ENCODE assay signal across 9 cellular contexts in genomic region chr16:4415538-4416199, GRCh38. TPM values are rescaled to one million over a fixed set of nuclear protein-coding genes. Genes with fewer than 3 reads are reported as not detected.
A peak's percentile ranks its signal among the peaks of the same experiment; 100 is the strongest.
DNase-seq lines count a peak whose midpoint lies in the region; ATAC-seq, FAIRE-seq and TF ChIP-seq lines count a peak whose summit lies in the region.
"Had no signal": no experiment of that assay in that cellular context is flagged by ENCODE, and none has a peak within 500 bp of the region (broad histone marks: within the 10 kb centered on the region; RNA-seq: fewer than 3 reads in every experiment).

No MANE protein-coding gene starts in this region.

- DNase-seq in HT-29 (ENCODE audit: low spot score) (peak; percentile 44), WERI-Rb-1 (peak; percentile 25), mammary epithelial cell (no peak), keratinocyte (ENCODE audit: low read depth, low spot score) (no peak), SHP77 treated with DMSO at 0.1 percent for 48 hours (lab: John Stamatoyannopoulos, UW) (no peak)
- peak in 2 of 3 donors; percentile 38 to 50 for DNase-seq in stimulated activated CD4-positive, alpha-beta T cell treated with anti-CD3 and anti-CD28 coated beads, Interleukin-12 subunit alpha, Interleukin-12 subunit beta, amount 100 ng/mL, for 48 hours (ENCODE audit: low read depth in 2 of 3, low spot score in 1 of 3)

- WGBS in mammary epithelial cell (ENCODE audit: low coverage, missing lambda C conversion rate): 31% methylated on average over 16 of the region's 44 CpGs

- no peak for FAIRE-seq in keratinocyte (lab: Jason Lieb, UNC)
- FAIRE-seq: islet of Langerhans had no signal

- peak overlapping the region; percentile 69 for H3K9ac ChIP-seq in mammary epithelial cell (ENCODE audit: insufficient read depth, low read length)
- peak overlapping the region; percentile 80 for H3K9ac ChIP-seq in keratinocyte (ENCODE audit: control insufficient read depth, extremely low read depth, insufficient read depth, low read length)

- dilution Hi-C loops in mammary epithelial cell (cut with HindIII; ENCODE audit: low sequenced_read_pairs) (no loop called here), keratinocyte (cut with MboI; ENCODE audit: extremely low pct_ligation_motif_present, low sequenced_read_pairs) (no loop called here)

- H2AFZ ChIP-seq in mammary epithelial cell (ENCODE audit: low read depth, low read length) (peak overlapping the region; percentile 82), keratinocyte (ENCODE audit: control insufficient read depth, low read length) (peak overlapping the region; percentile 68)

- peaks cover 12% of the 10 kb centered on the region for H3K4me1 ChIP-seq in mammary epithelial cell (ENCODE audit: insufficient read depth, low read length)
- peaks cover 8% of the 10 kb centered on the region for H3K4me1 ChIP-seq in keratinocyte (ENCODE audit: control insufficient read depth, extremely low read depth, insufficient read depth, low read length)

- H3K9me3 ChIP-seq in WERI-Rb-1 (ENCODE audit: severe bottlenecking) (no peaks in the 10 kb centered on the region), mammary epithelial cell (replicated peaks; ENCODE audit: insufficient read depth, low read length) (no peaks in the 10 kb centered on the region), keratinocyte (ENCODE audit: control insufficient read depth, low read depth, low read length) (no peaks in the 10 kb centered on the region)

- no peaks in the 10 kb centered on the region for H3K27me3 ChIP-seq in WERI-Rb-1 (ENCODE audit: insufficient read depth, low read depth, severe bottlenecking)
- H3K27me3 ChIP-seq in mammary epithelial cell (ENCODE audit: insufficient read depth, low read length): no peaks in the 10 kb centered on the region
- H3K27me3 ChIP-seq in keratinocyte (ENCODE audit: control insufficient read depth, extremely low read depth, insufficient read depth, low read length): no peaks in the 10 kb centered on the region

- H3K36me3 ChIP-seq in WERI-Rb-1 (peaks cover 2% of the 10 kb centered on the region), mammary epithelial cell (ENCODE audit: insufficient read depth, low read length) (no peaks in the 10 kb centered on the region), keratinocyte (ENCODE audit: control insufficient read depth in 2 of 2, extremely low read depth in 1 of 2, insufficient read depth in 2 of 2, low read length in 2 of 2) (peaks cover 5 to 11% of the 10 kb centered on the region in 2 experiments)

- TF ChIP-seq CTCF in WERI-Rb-1 (IDR thresholded peaks at IDR 0.05; ENCODE audit: low read depth, low read length): no peak
- TF ChIP-seq CTCF in mammary epithelial cell (conservative IDR thresholded peaks at IDR 0.05 in 1 of 2, IDR thresholded peaks at IDR 0.05 in 1 of 2; ENCODE audit: extremely low read depth in 1 of 2, insufficient read depth in 1 of 2, low read depth in 1 of 2, low read length in 2 of 2): no peak
- no peak for TF ChIP-seq CTCF in keratinocyte (optimal IDR thresholded peaks at IDR 0.05 in 1 of 3, IDR thresholded peaks at IDR 0.05 in 1 of 3, conservative IDR thresholded peaks at IDR 0.05 in 1 of 3; ENCODE audit: extremely low read depth in 1 of 3, insufficient read depth in 2 of 3, low read length in 3 of 3)

- in situ Hi-C loops in mammary epithelial cell (cut with MboI; ENCODE audit: low sequenced_read_pairs in 2 of 2): loop anchor here in 1 of 2 donors (25.0 kb wide), 1 partner anchor 153 kb away; the partner anchor contains the start of gene TFAP4

- peaks cover 46% of the 10 kb centered on the region for H3K79me2 ChIP-seq in mammary epithelial cell (ENCODE audit: insufficient read depth, low read length)
- peaks cover 30% of the 10 kb centered on the region for H3K79me2 ChIP-seq in keratinocyte (ENCODE audit: control insufficient read depth, insufficient read depth, low read length)

- H3K9me1 ChIP-seq in keratinocyte (ENCODE audit: control insufficient read depth, extremely low read depth, insufficient read depth, low read length): no peaks in the 10 kb centered on the region

- CTCF ChIA-PET in mammary epithelial cell (lab: Charles Lee; ENCODE audit: low non-redundant PET): interaction anchor here (0.7 kb wide), 1 partner anchor 540 kb away, joined by 4 read pairs; no protein-coding TSS in a partner anchor

- H3K4me2 ChIP-seq in mammary epithelial cell (ENCODE audit: insufficient read depth, low read depth, low read length) (peak overlapping the region; percentile 91), keratinocyte (ENCODE audit: control insufficient read depth, extremely low read depth, insufficient read depth, low read depth, low read length) (peak overlapping the region; percentile 93)

- intact Hi-C loops in mammary epithelial cell (cut with micrococcal nuclease): loop anchor here (2.0 to 5.0 kb wide), 2 partner anchors 143 to 201 kb away; partner anchors contain the start of gene TFAP4

- H4K20me1 ChIP-seq in mammary epithelial cell (ENCODE audit: insufficient read depth, low read length) (no peaks in the 10 kb centered on the region), keratinocyte (ENCODE audit: control insufficient read depth, extremely low read depth, insufficient read depth, low read length) (peaks cover 3% of the 10 kb centered on the region)

- H3K27ac ChIP-seq in WERI-Rb-1 (peak overlapping the region; percentile 48; the same call in 1 of the 2 replicates), mammary epithelial cell (ENCODE audit: insufficient read depth, low read depth, low read length) (peak overlapping the region; percentile 49), keratinocyte (ENCODE audit: control insufficient read depth, insufficient read depth, low read length) (peak overlapping the region; percentile 64)

- peak overlapping the region; percentile 83 for H3K4me3 ChIP-seq in WERI-Rb-1 (ENCODE audit: low read depth, low read length)
- H3K4me3 ChIP-seq in mammary epithelial cell (replicated peaks in 1 of 3; ENCODE audit: insufficient read depth in 1 of 3, low read depth in 2 of 3, low read length in 3 of 3): peak overlapping the region; percentile 79 to 83 (median 80)
- H3K4me3 ChIP-seq in keratinocyte (ENCODE audit: control insufficient read depth in 2 of 3, extremely low read depth in 1 of 3, insufficient read depth in 2 of 3, low read depth in 1 of 3, low read length in 3 of 3): peak overlapping the region; percentile 71 to 91 (median 82)

- BruUV-seq in mammary epithelial cell (replicated peaks; lab: Mats Ljungman, UMichigan): no TSS peak

- ATAC-seq in GM18498 (IDR thresholded peaks at IDR 0.05; ENCODE audit: unreplicated experiment): peak; percentile 15
- ATAC-seq in GM21390 (IDR thresholded peaks at IDR 0.05; ENCODE audit: unreplicated experiment): no peak

RNA-seq across cellular contexts. Expression of gene CORO7, which starts 0.7 kb away (rescaled TPM):
- 36.8 and 48.6 TPM in 2 replicates for total RNA-seq in HT-29 (2014; rRNA removed; shearing (Covaris generic))
- total RNA-seq in mammary epithelial cell: 10 to 100 TPM; 10.7 to 26.0 TPM
- 8.8 TPM for polyA plus RNA-seq in mammary epithelial cell
- 36.2 TPM for polyA minus RNA-seq in mammary epithelial cell
- 8.4 to 12.5 TPM (median 12.2 TPM) in 3 replicates for polyA plus RNA-seq in keratinocyte
- 17.6 TPM for polyA plus RNA-seq in keratinocyte (2011; ENCODE audit: low read depth)
- 5.3 and 7.6 TPM in 2 replicates for polyA plus RNA-seq in keratinocyte (2011; cell fraction: cytosol; rRNA removed)
- 46.0 and 55.4 TPM in 2 replicates for polyA plus RNA-seq in keratinocyte (2011; cell fraction: nucleus; rRNA removed)
- polyA plus RNA-seq in keratinocyte (2012; ENCODE audit: low replicate concordance): 10.8 and 15.6 TPM in 2 replicates
- 10.3 to 53.1 TPM (median 11.7 TPM) in 3 replicates for polyA minus RNA-seq in keratinocyte
- polyA minus RNA-seq in keratinocyte (2011; cell fraction: cytosol; rRNA and poly(A)+ RNA removed): 27.4 TPM
- polyA minus RNA-seq in keratinocyte (2011; cell fraction: nucleus; rRNA and poly(A)+ RNA removed): 25.3 and 30.5 TPM in 2 replicates

RNA-seq across cellular contexts. Expression of gene DNAJA3, which starts 10.0 kb away (rescaled TPM):
- 82.4 and 86.9 TPM in 2 replicates for total RNA-seq in HT-29 (2014; rRNA removed; shearing (Covaris generic))
- total RNA-seq in mammary epithelial cell: 10 to 100 TPM; 52.7 to 70.4 TPM
- polyA plus RNA-seq in mammary epithelial cell (55.6 TPM), keratinocyte (43.5 to 54.6 TPM (median 48.4 TPM) in 3 replicates)
- polyA minus RNA-seq in mammary epithelial cell (76.3 TPM), keratinocyte (26.4 to 38.6 TPM (median 28.6 TPM) in 3 replicates)
- polyA plus RNA-seq in keratinocyte (2011; ENCODE audit: low read depth): 32.9 TPM
- 39.3 and 41.1 TPM in 2 replicates for polyA plus RNA-seq in keratinocyte (2011; cell fraction: cytosol; rRNA removed)
- polyA plus RNA-seq in keratinocyte (2011; cell fraction: nucleus; rRNA removed): 75.6 and 78.0 TPM in 2 replicates
- polyA plus RNA-seq in keratinocyte (2012; ENCODE audit: low replicate concordance): 39.8 and 45.5 TPM in 2 replicates
- polyA minus RNA-seq in keratinocyte (2011; cell fraction: cytosol; rRNA and poly(A)+ RNA removed): 37.4 TPM
- 25.9 and 31.3 TPM in 2 replicates for polyA minus RNA-seq in keratinocyte (2011; cell fraction: nucleus; rRNA and poly(A)+ RNA removed)

RNA-seq across cellular contexts. Expression of gene VASN, which starts 44.0 kb away (rescaled TPM):
- total RNA-seq in HT-29 (2014; rRNA removed; shearing (Covaris generic)): 1.8 and 2.2 TPM in 2 replicates
- 10 to 100 TPM in 1 of 2 donors, 1 to 10 TPM in 1; 5.0 to 25.5 TPM for total RNA-seq in mammary epithelial cell
- polyA plus RNA-seq in mammary epithelial cell: 1.9 TPM
- 0.67 TPM for polyA minus RNA-seq in mammary epithelial cell
- polyA plus RNA-seq in keratinocyte: 0.37 to 1.1 TPM (median 0.46 TPM) in 3 replicates
- polyA plus RNA-seq in keratinocyte (2011; ENCODE audit: low read depth): 4.4 TPM
- 0.29 and 0.88 TPM in 2 replicates for polyA plus RNA-seq in keratinocyte (2011; cell fraction: cytosol; rRNA removed)
- 2.5 and 3.9 TPM in 2 replicates for polyA plus RNA-seq in keratinocyte (2011; cell fraction: nucleus; rRNA removed)
- polyA plus RNA-seq in keratinocyte (2012; ENCODE audit: low replicate concordance): 0.71 and 6.3 TPM in 2 replicates
- polyA minus RNA-seq in keratinocyte: 0.59 to 0.99 TPM (median 0.80 TPM) in 3 replicates
- 2.7 TPM for polyA minus RNA-seq in keratinocyte (2011; cell fraction: cytosol; rRNA and poly(A)+ RNA removed)
- polyA minus RNA-seq in keratinocyte (2011; cell fraction: nucleus; rRNA and poly(A)+ RNA removed): 3.3 and 3.5 TPM in 2 replicates

RNA-seq across cellular contexts. Expression of gene NMRAL1, which starts 58.8 kb away (rescaled TPM):
- 81.3 and 109 TPM in 2 replicates for total RNA-seq in HT-29 (2014; rRNA removed; shearing (Covaris generic))
- 10 to 100 TPM; 55.7 to 62.8 TPM for total RNA-seq in mammary epithelial cell
- 81.2 TPM for polyA plus RNA-seq in mammary epithelial cell
- polyA minus RNA-seq in mammary epithelial cell: 62.6 TPM
- 39.5 to 61.6 TPM (median 48.7 TPM) in 3 replicates for polyA plus RNA-seq in keratinocyte
- polyA plus RNA-seq in keratinocyte (2011; ENCODE audit: low read depth): 22.0 TPM
- 60.7 and 94.2 TPM in 2 replicates for polyA plus RNA-seq in keratinocyte (2011; cell fraction: cytosol; rRNA removed)
- polyA plus RNA-seq in keratinocyte (2011; cell fraction: nucleus; rRNA removed): 60.8 and 80.8 TPM in 2 replicates
- polyA plus RNA-seq in keratinocyte (2012; ENCODE audit: low replicate concordance): 25.5 and 55.0 TPM in 2 replicates
- polyA minus RNA-seq in keratinocyte: 52.5 to 75.8 TPM (median 55.4 TPM) in 3 replicates
- 64.5 TPM for polyA minus RNA-seq in keratinocyte (2011; cell fraction: cytosol; rRNA and poly(A)+ RNA removed)
- polyA minus RNA-seq in keratinocyte (2011; cell fraction: nucleus; rRNA and poly(A)+ RNA removed): 18.3 and 21.3 TPM in 2 replicates

Comparison
In these comparisons a context has a peak if more than half of its experiments do, and no peak if none do; other contexts are left out.
1. DNase-seq: peak in HT-29 (single experiment), WERI-Rb-1 (single experiment) and stimulated activated CD4-positive, alpha-beta T cell treated with anti-CD3 and anti-CD28 coated beads, Interleukin-12 subunit alpha, Interleukin-12 subunit beta, amount 100 ng/mL, for 48 hours (2 of 3); none in mammary epithelial cell (single experiment), keratinocyte (single experiment) and SHP77 treated with DMSO at 0.1 percent for 48 hours (single experiment).
2. Peak in every context shown above with its lines, with median percentiles within 50 percentile points of each other: H3K27ac ChIP-seq and H3K4me3 ChIP-seq.